In genomic region chr10:91627344-91628102, GRCh38 we compare ENCODE assay signal across 1 cellular context.
TF ChIP-seq lines count a peak whose summit lies in the region.

No MANE protein-coding gene starts in this region.

TF ChIP-seq in GM23338, 12 proteins besides CTCF, POLR2A, EP300 and RAD21 (continued from another document):
- no peak for TF ChIP-seq ZNF462 (CRISPR knock-in tag; IDR thresholded peaks at IDR 0.05)
- no peak for TF ChIP-seq JUNB (IDR thresholded peaks at IDR 0.05; ENCODE audit: unreplicated experiment)
- no peak for TF ChIP-seq CREB1 (CRISPR knock-in tag; IDR thresholded peaks at IDR 0.05; ENCODE audit: low read depth)
- TF ChIP-seq POLR2AphosphoS5 (IDR thresholded peaks at IDR 0.05; ENCODE audit: low read depth) = no peak
- TF ChIP-seq EZH2phosphoT487 (IDR thresholded peaks at IDR 0.05; ENCODE audit: unreplicated experiment) = no peak
- no peak for TF ChIP-seq EZH2 (IDR thresholded peaks at IDR 0.05; ENCODE audit: low read depth, unreplicated experiment)
- TF ChIP-seq ZNF114 (CRISPR knock-in tag; IDR thresholded peaks at IDR 0.05) = no peak
- no peak for TF ChIP-seq REST (IDR thresholded peaks at IDR 0.05; ENCODE audit: unreplicated experiment)
- no peak for TF ChIP-seq ZNF331 (CRISPR knock-in tag; IDR thresholded peaks at IDR 0.05; ENCODE audit: low read depth)
